Comparison of ENCODE assay signal across 3 cellular contexts in genomic region chr5:161709239-161709638, GRCh38.
TF ChIP-seq lines count a peak whose summit lies in the region.

No MANE protein-coding gene starts in this region.

TF ChIP-seq in HepG2, 621 proteins besides CTCF, POLR2A, EP300 and RAD21 (continues in another document):
- no peak for TF ChIP-seq ZSCAN31 (CRISPR knock-in tag; IDR thresholded peaks at IDR 0.05; ENCODE audit: low read depth)
- no peak for TF ChIP-seq ZNF841 (CRISPR knock-in tag; IDR thresholded peaks at IDR 0.05; ENCODE audit: borderline replicate concordance)
- TF ChIP-seq ZBTB40 (IDR thresholded peaks at IDR 0.05), result peak; percentile 86
- TF ChIP-seq ZBTB40 (CRISPR knock-in tag; IDR thresholded peaks at IDR 0.05), result no peak

TF ChIP-seq in HEK293T, 16 proteins besides CTCF, POLR2A, EP300 and RAD21:
- peak; percentile 53; the same call in 1 of the 2 replicates for TF ChIP-seq ELF4 (IDR thresholded peaks at IDR 0.05)
- TF ChIP-seq PKNOX1 (IDR thresholded peaks at IDR 0.05), result no peak

TF ChIP-seq in GM12878, 131 proteins besides CTCF, POLR2A, EP300 and RAD21:
- TF ChIP-seq ZBTB40 (IDR thresholded peaks at IDR 0.05; ENCODE audit: borderline replicate concordance) (peak; percentile 25; the same call in 1 of the 2 replicates), STAT1 (conservative IDR thresholded peaks at IDR 0.05) (no peak)
